Comparison of ENCODE assay signal across 24 cellular contexts in genomic region chr19:43553656-43554055, GRCh38. TPM values are rescaled to one million over a fixed set of nuclear protein-coding genes. Genes with fewer than 3 reads are reported as not detected.
A peak's percentile ranks its signal among the peaks of the same experiment; 100 is the strongest.
DNase-seq lines count a peak whose midpoint lies in the region; ATAC-seq, FAIRE-seq and TF ChIP-seq lines count a peak whose summit lies in the region.
"Had no signal": no experiment of that assay in that cellular context is flagged by ENCODE, and none has a peak within 500 bp of the region (broad histone marks: within the 10 kb centered on the region; RNA-seq: fewer than 3 reads in every experiment).

No MANE protein-coding gene starts in this region.

- no peak overlapping the region for H3K4me3 Mint-ChIP-seq in activated T-helper 17 cell treated with anti-CD3 and anti-CD28 coated beads, Interleukin-2, amount 50 U/mL, for 72 hours
- H3K4me3 Mint-ChIP-seq: CD14-positive monocyte had no signal

- H3K27ac Mint-ChIP-seq in activated T-helper 17 cell treated with anti-CD3 and anti-CD28 coated beads, Interleukin-2, amount 50 U/mL, for 72 hours, result peak overlapping the region; percentile 81

- H4K20me1 ChIP-seq in BLaER1 treated with 17β-estradiol and CSF1 and Interleukin-3, amounts not matched to agents 10 nM and 100 nM, result peaks cover 0 to 12% (median 0%) of the 10 kb centered on the region in 11 experiments; a peak in 2 of 22 replicates

- no peak overlapping the region for H3K14ac ChIP-seq in neuronal stem cell (ENCODE audit: low read length)

- H3K9ac ChIP-seq in BLaER1 treated with 17β-estradiol and CSF1 and Interleukin-3, amounts not matched to agents 10 nM and 100 nM, result peak overlapping the region in 10 of 11 experiments; percentile 38 to 71 (median 60); a peak in 10 of 22 replicates
- peak overlapping the region; percentile 22 for H3K9ac ChIP-seq in neuronal stem cell (ENCODE audit: low read depth, low read length, poor library complexity)
- H3K9ac ChIP-seq: SK-N-SH had no signal

- peaks cover 7% of the 10 kb centered on the region for H3K4me1 Mint-ChIP-seq in activated T-helper 17 cell treated with anti-CD3 and anti-CD28 coated beads, Interleukin-2, amount 50 U/mL, for 72 hours
- H3K4me1 Mint-ChIP-seq: CD14-positive monocyte had no signal

- H3K4me1 ChIP-seq in BLaER1 treated with 17β-estradiol and CSF1 and Interleukin-3, amounts not matched to agents 10 nM and 100 nM, result peaks cover 29 to 56% (median 43%) of the 10 kb centered on the region in 10 experiments
- H3K4me1 ChIP-seq in neuronal stem cell (ENCODE audit: control insufficient read depth in 2 of 2, insufficient read depth in 1 of 2, low read depth in 1 of 2, low read length in 2 of 2), result no peaks in the 10 kb centered on the region
- H3K4me1 ChIP-seq: A549 had no signal

- no peak overlapping the region for H4K8ac ChIP-seq in neuronal stem cell (ENCODE audit: low read depth, low read length)

- DNase-seq in D721Med (ENCODE audit: insufficient read length, low spot score) (peak; percentile 75), neuronal stem cell (ENCODE audit: low spot score) (no peak), urothelium cell line (ENCODE audit: low spot score) (no peak)
- no peak for DNase-seq in activated CD8-positive, alpha-beta memory T cell treated with anti-CD3 and anti-CD28 coated beads, Interleukin-2, amount 50 U/mL, for 48 hours
- DNase-seq: GOT3, Karpas-422, NCI-H1092, NCI-H1417 treated with DMSO at 0.1 percent for 48 hours, NCI-H1694 treated with DMSO at 0.1 percent for 48 hours, NCI-H2081, NCI-H2227 treated with DMSO at 0.1 percent for 48 hours, PC-3, SK-N-SH had no signal

- H4K91ac ChIP-seq in neuronal stem cell (ENCODE audit: low read depth, low read length, poor library complexity), result no peak overlapping the region

- H3K4me3 ChIP-seq in BLaER1 treated with 17β-estradiol and CSF1 and Interleukin-3, amounts not matched to agents 10 nM and 100 nM, result no peak overlapping the region
- H3K4me3 ChIP-seq in neuronal stem cell (ENCODE audit: low read length in 2 of 2), result no peak overlapping the region
- H3K4me3 ChIP-seq: A549, HAP-1 had no signal

- H3K23ac ChIP-seq in neuronal stem cell (ENCODE audit: low read depth, low read length, poor library complexity), result no peak overlapping the region

- no peak overlapping the region for H2BK5ac ChIP-seq in neuronal stem cell (ENCODE audit: low read length)

- H2BK12ac ChIP-seq in neuronal stem cell (ENCODE audit: low read length), result no peak overlapping the region

- FAIRE-seq in D721Med (lab: Jason Lieb, UNC) (no peak), urothelium cell line (lab: Jason Lieb, UNC) (no peak)
- FAIRE-seq: A549, G401.6, HepG2 had no signal

- no peaks in the 10 kb centered on the region for H3K9me3 ChIP-seq in BLaER1 treated with 17β-estradiol and CSF1 and Interleukin-3, amounts not matched to agents 10 nM and 100 nM (replicated peaks in 1 of 11)
- no peaks in the 10 kb centered on the region for H3K9me3 ChIP-seq in neuronal stem cell (replicated peaks in 1 of 2; ENCODE audit: control insufficient read depth in 2 of 2, insufficient read depth in 1 of 2, low read depth in 1 of 2, low read length in 2 of 2)
- H3K9me3 ChIP-seq: A549, HAP-1, SK-N-SH had no signal

- WGBS in neuronal stem cell (ENCODE audit: extremely low coverage in 2 of 2, insufficient read length in 2 of 2, insufficient replicate concordance in 1 of 2), 2 donors, result no CpG with 5 or more reads among the region's 4 CpGs

- no peak overlapping the region for H3K4ac ChIP-seq in neuronal stem cell (ENCODE audit: low read length)

- no peak overlapping the region for H2BK15ac ChIP-seq in neuronal stem cell (ENCODE audit: low read length)

- H3K4me2 ChIP-seq in BLaER1 treated with 17β-estradiol and CSF1 and Interleukin-3, amounts not matched to agents 10 nM and 100 nM, result peak overlapping the region in 3 of 11 experiments; percentile 58 to 78 (median 71); a peak in 2 of 22 replicates
- H3K4me2 ChIP-seq in neuronal stem cell (ENCODE audit: insufficient read depth, low read length, poor library complexity, severe bottlenecking), result no peak overlapping the region
- H3K4me2 ChIP-seq: A549, SK-N-SH had no signal

- H3K9me3 Mint-ChIP-seq in activated T-helper 17 cell treated with anti-CD3 and anti-CD28 coated beads, Interleukin-2, amount 50 U/mL, for 72 hours, result no peaks in the 10 kb centered on the region
- H3K9me3 Mint-ChIP-seq: CD14-positive monocyte had no signal

- peaks cover 60% of the 10 kb centered on the region for H3K36me3 Mint-ChIP-seq in activated T-helper 17 cell treated with anti-CD3 and anti-CD28 coated beads, Interleukin-2, amount 50 U/mL, for 72 hours (ENCODE audit: low read depth)

- no peak overlapping the region for H2AK5ac ChIP-seq in neuronal stem cell (ENCODE audit: low read depth, low read length)

- no peak for ATAC-seq in activated T-helper 17 cell treated with anti-CD3 and anti-CD28 coated beads, Interleukin-2, amount 50 U/mL, for 72 hours (replicated peaks)
- ATAC-seq in GM21390 (IDR thresholded peaks at IDR 0.05; ENCODE audit: unreplicated experiment) (no peak), HG03520 (IDR thresholded peaks at IDR 0.05; ENCODE audit: unreplicated experiment) (no peak)
- ATAC-seq: A549, HepG2, PC-3 had no signal

- H2BK120ac ChIP-seq in neuronal stem cell (ENCODE audit: low read depth, low read length), result no peak overlapping the region

- H3K36me3 ChIP-seq in BLaER1 treated with 17β-estradiol and CSF1 and Interleukin-3, amounts not matched to agents 10 nM and 100 nM, result peaks cover 74 to 94% (median 84%) of the 10 kb centered on the region in 11 experiments
- peaks cover 41 to 85% of the 10 kb centered on the region in 2 donors for H3K36me3 ChIP-seq in neuronal stem cell (replicated peaks in 1 of 2; ENCODE audit: control insufficient read depth in 2 of 2, insufficient read depth in 2 of 2, low read length in 2 of 2)

- H3K27ac ChIP-seq in BLaER1 treated with 17β-estradiol and CSF1 and Interleukin-3, amounts not matched to agents 10 nM and 100 nM, result peak overlapping the region in 9 of 11 experiments; percentile 44 to 78 (median 69); a peak in 16 of 22 replicates
- H3K27ac ChIP-seq in neuronal stem cell (replicated peaks; ENCODE audit: low read length), result no peak overlapping the region
- H3K27ac ChIP-seq: A549 had no signal

- no peaks in the 10 kb centered on the region for H3K27me3 ChIP-seq in BLaER1 treated with 17β-estradiol and CSF1 and Interleukin-3, amounts not matched to agents 10 nM and 100 nM
- no peaks in the 10 kb centered on the region for H3K27me3 ChIP-seq in neuronal stem cell (ENCODE audit: control insufficient read depth in 3 of 3, insufficient read depth in 3 of 3, low read depth in 1 of 3, low read length in 3 of 3)

- no peak overlapping the region for H2AFZ ChIP-seq in neuronal stem cell (ENCODE audit: low read length)

- H3K79me1 ChIP-seq in neuronal stem cell (ENCODE audit: low read depth, low read length), result no peaks in the 10 kb centered on the region

- H3K27me3 Mint-ChIP-seq in activated T-helper 17 cell treated with anti-CD3 and anti-CD28 coated beads, Interleukin-2, amount 50 U/mL, for 72 hours, result no peaks in the 10 kb centered on the region

- no peak for TF ChIP-seq CTCF in D721Med (IDR thresholded peaks at IDR 0.05; ENCODE audit: insufficient read depth, missing control alignments)

- H3K18ac ChIP-seq in neuronal stem cell (ENCODE audit: low read length), result no peak overlapping the region

RNA-seq across cellular contexts. Expression of gene ZNF575, which starts 20.7 kb away (rescaled TPM):
- 1 to 10 TPM in 1 of 2 donors, under 1 TPM in 1; 0.86 to 1.7 TPM for total RNA-seq in activated T-helper 17 cell treated with anti-CD3 and anti-CD28 coated beads, Interleukin-2, amount 50 U/mL, for 72 hours
- 0.29 TPM for polyA plus RNA-seq in neuronal stem cell (2013, experiment 1 of 2)
- 0.21 TPM for polyA plus RNA-seq in neuronal stem cell (2013, experiment 2 of 2)
- total RNA-seq: HT1080, PC-3 had no signal

RNA-seq across cellular contexts. Expression of gene XRCC1, which starts 21.7 kb away (rescaled TPM):
- 10 to 100 TPM; 33.8 to 34.9 TPM for total RNA-seq in activated T-helper 17 cell treated with anti-CD3 and anti-CD28 coated beads, Interleukin-2, amount 50 U/mL, for 72 hours
- polyA plus RNA-seq in neuronal stem cell (2013, experiment 1 of 2), result 45.5 TPM
- polyA plus RNA-seq in neuronal stem cell (2013, experiment 2 of 2), result 44.7 TPM

RNA-seq across cellular contexts. Expression of gene PINLYP, which starts 21.9 kb away (rescaled TPM):
- 1 to 10 TPM; 4.6 to 6.2 TPM for total RNA-seq in activated T-helper 17 cell treated with anti-CD3 and anti-CD28 coated beads, Interleukin-2, amount 50 U/mL, for 72 hours
- polyA plus RNA-seq in neuronal stem cell (2013, experiment 1 of 2), result 8.4 TPM
- polyA plus RNA-seq in neuronal stem cell (2013, experiment 2 of 2), result 8.4 TPM
- total RNA-seq: NCI-H460 had no signal

RNA-seq across cellular contexts. Expression of gene ETHE1, which starts 26.7 kb away (rescaled TPM):
- 10 to 100 TPM; 71.1 to 74.0 TPM for total RNA-seq in activated T-helper 17 cell treated with anti-CD3 and anti-CD28 coated beads, Interleukin-2, amount 50 U/mL, for 72 hours
- polyA plus RNA-seq in neuronal stem cell (2013, experiment 1 of 2), result 14.2 TPM
- 13.9 TPM for polyA plus RNA-seq in neuronal stem cell (2013, experiment 2 of 2)

RNA-seq across cellular contexts. Expression of gene IRGQ, which starts 42.3 kb away (rescaled TPM):
- 10 to 100 TPM; 18.3 to 22.1 TPM for total RNA-seq in activated T-helper 17 cell treated with anti-CD3 and anti-CD28 coated beads, Interleukin-2, amount 50 U/mL, for 72 hours
- polyA plus RNA-seq in neuronal stem cell (2013, experiment 1 of 2), result 8.3 TPM
- 8.4 TPM for polyA plus RNA-seq in neuronal stem cell (2013, experiment 2 of 2)
